7 cellular contexts compared by ENCODE assay signal in genomic region chrX:118345045-118345400, GRCh38. TPM values are rescaled to one million over a fixed set of nuclear protein-coding genes. Genes with fewer than 3 reads are reported as not detected.
DNase-seq lines count a peak whose midpoint lies in the region; ATAC-seq and TF ChIP-seq lines count a peak whose summit lies in the region.

No MANE protein-coding gene starts in this region.

- peaks cover 28% of the 10 kb centered on the region for H3K79me2 ChIP-seq in neural progenitor cell (ENCODE audit: low read depth)

- H3K4me1 ChIP-seq in HUES64 (ENCODE audit: insufficient read depth, low read length), result no peaks in the 10 kb centered on the region
- peaks cover 12% of the 10 kb centered on the region for H3K4me1 ChIP-seq in neural progenitor cell

- H3K27ac ChIP-seq in HUES64 (ENCODE audit: low read depth, low read length) (no peak overlapping the region), neural progenitor cell (no peak overlapping the region)

- no peaks in the 10 kb centered on the region for H3K36me3 ChIP-seq in HUES64 (ENCODE audit: insufficient read depth, low read length)
- no peaks in the 10 kb centered on the region for H3K36me3 ChIP-seq in neural progenitor cell

- H2AFZ ChIP-seq in neural progenitor cell (replicated peaks), result peak overlapping the region; percentile 37

- DNase-seq in central memory CD8-positive, alpha-beta T cell (ENCODE audit: low spot score in 2 of 2), result no peak
- no peak for DNase-seq in neural progenitor cell (ENCODE audit: low spot score)
- DNase-seq in SKM-1 (lab: John Stamatoyannopoulos, UW; ENCODE audit: unreplicated experiment), result no peak
- no peak for DNase-seq in NCI-H2107 treated with DMSO at 0.1 percent for 48 hours (lab: John Stamatoyannopoulos, UW; ENCODE audit: unreplicated experiment)
- DNase-seq in NOMO-1 (lab: John Stamatoyannopoulos, UW; ENCODE audit: unreplicated experiment in 2 of 2), result no peak

- no peak overlapping the region for H3K27ac Mint-ChIP-seq in central memory CD8-positive, alpha-beta T cell (ENCODE audit: low read depth)
- no peak overlapping the region for H3K27ac Mint-ChIP-seq in neural progenitor cell

- peak overlapping the region; percentile 69 for H3K4me2 ChIP-seq in neural progenitor cell

- H3K27me3 ChIP-seq in HUES64 (ENCODE audit: insufficient read depth, low read length) (no peaks in the 10 kb centered on the region), neural progenitor cell (no peaks in the 10 kb centered on the region)

- no peaks in the 10 kb centered on the region for H3K27me3 Mint-ChIP-seq in central memory CD8-positive, alpha-beta T cell
- peaks cover 3% of the 10 kb centered on the region for H3K27me3 Mint-ChIP-seq in neural progenitor cell (ENCODE audit: insufficient read depth, low read depth)

- no peak for TF ChIP-seq CTCF in neural progenitor cell (IDR thresholded peaks at IDR 0.05)

- peaks cover 9% of the 10 kb centered on the region for H3K36me3 Mint-ChIP-seq in central memory CD8-positive, alpha-beta T cell (ENCODE audit: insufficient read depth)
- no peaks in the 10 kb centered on the region for H3K36me3 Mint-ChIP-seq in neural progenitor cell

- H3K4me1 Mint-ChIP-seq in central memory CD8-positive, alpha-beta T cell, result peaks cover 23% of the 10 kb centered on the region
- H3K4me1 Mint-ChIP-seq in neural progenitor cell, result peaks cover 29% of the 10 kb centered on the region

- H3K9ac ChIP-seq in HUES64 (ENCODE audit: low read depth, low read length) (peak overlapping the region; percentile 78; the same call in 1 of the 2 replicates), neural progenitor cell (no peak overlapping the region)

- peak overlapping the region; percentile 100 for H3K4me3 Mint-ChIP-seq in central memory CD8-positive, alpha-beta T cell
- H3K4me3 Mint-ChIP-seq in neural progenitor cell, result peak overlapping the region; percentile 99

- 88% methylated on average over 7 of the region's 7 CpGs for WGBS in HUES64

- no peaks in the 10 kb centered on the region for H3K9me3 ChIP-seq in HUES64 (ENCODE audit: insufficient read depth, low read depth, low read length)
- peaks cover 6% of the 10 kb centered on the region for H3K9me3 ChIP-seq in neural progenitor cell (ENCODE audit: low read depth)

- H3F3A ChIP-seq in neural progenitor cell (ENCODE audit: low read depth), result peaks cover 11% of the 10 kb centered on the region

- H3K4me3 ChIP-seq in HUES64 (ENCODE audit: low read length) (peak overlapping the region; percentile 96), neural progenitor cell (peak overlapping the region; percentile 46)

- ATAC-seq in GM18517 (IDR thresholded peaks at IDR 0.05; ENCODE audit: unreplicated experiment), result peak; percentile 11
- ATAC-seq in central memory CD8-positive, alpha-beta T cell (replicated peaks; ENCODE audit: extremely low read depth, poor library complexity, severe bottlenecking), result no peak

- no peaks in the 10 kb centered on the region for H3K9me3 Mint-ChIP-seq in central memory CD8-positive, alpha-beta T cell
- H3K9me3 Mint-ChIP-seq in neural progenitor cell, result no peaks in the 10 kb centered on the region

- peaks cover 18% of the 10 kb centered on the region for H4K20me1 ChIP-seq in neural progenitor cell (ENCODE audit: low read depth)

RNA-seq across cellular contexts. Expression of gene WDR44, which starts 0.9 kb away (rescaled TPM):
- 14.4 TPM for polyA plus RNA-seq in HUES64 (2013, experiment 1 of 2)
- 12.7 TPM for polyA plus RNA-seq in HUES64 (2013, experiment 2 of 2)
- 14.1 and 18.0 TPM in 2 replicates for total RNA-seq in neural progenitor cell (ENCODE audit: low replicate concordance)
